ENCODE assay signal across 26 cellular contexts in the genomic region with DNA sequence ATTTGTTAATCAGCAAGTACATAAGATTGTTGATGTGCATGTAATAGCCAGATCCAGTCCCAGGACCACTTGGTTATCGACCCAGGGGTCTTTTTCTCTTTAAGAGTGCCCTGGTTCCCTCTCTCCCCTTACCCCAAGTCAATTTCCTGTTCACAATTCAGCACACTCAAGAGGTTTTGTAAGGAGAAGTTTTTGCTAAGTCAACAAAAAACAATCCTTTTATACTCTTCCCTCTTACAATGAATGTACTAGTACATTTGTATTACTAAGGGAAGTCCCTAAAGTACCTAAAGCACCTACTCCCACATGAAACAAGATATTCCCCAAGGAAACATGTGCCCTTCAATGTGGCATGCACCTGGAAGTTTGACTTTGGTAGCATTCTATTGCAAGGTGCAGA. TPM values are rescaled to one million over a fixed set of nuclear protein-coding genes. Genes with fewer than 3 reads are reported as not detected.
DNase-seq lines count a peak whose midpoint lies in the region; ATAC-seq and TF ChIP-seq lines count a peak whose summit lies in the region.
"Had no signal": no experiment of that assay in that cellular context is flagged by ENCODE, and none has a peak within 500 bp of the region (broad histone marks: within the 10 kb centered on the region; RNA-seq: fewer than 3 reads in every experiment).

No MANE protein-coding gene starts in this region.

- H3K36me3 ChIP-seq in heart right ventricle: no peaks in the 10 kb centered on the region
- H3K36me3 ChIP-seq in hepatocyte (replicated peaks; ENCODE audit: insufficient read depth, low read depth): no peaks in the 10 kb centered on the region
- H3K36me3 ChIP-seq in thoracic aorta: no peaks in the 10 kb centered on the region
- H3K36me3 ChIP-seq in HAP-1 (replicated peaks): no peaks in the 10 kb centered on the region; the same call in 1 of the 2 replicates
- H3K36me3 ChIP-seq: lower lobe of right lung, SJCRH30, upper lobe of left lung had no signal

- H3K9me2 ChIP-seq in hepatocyte (replicated peaks; ENCODE audit: insufficient read depth): no peaks in the 10 kb centered on the region

- peak overlapping the region; percentile 81 for H3K4me2 ChIP-seq in hepatocyte

- H3K27ac ChIP-seq in heart right ventricle (peak overlapping the region in 8 of 10 donors; percentile 62 to 98 (median 96)), hepatocyte (no peak overlapping the region), thoracic aorta (peak overlapping the region; percentile 1 to 94)
- H3K27ac ChIP-seq: C4-2B, KMS-11, lower lobe of right lung, SJCRH30, upper lobe of left lung had no signal

- H3K4me1 ChIP-seq in heart right ventricle: peaks cover 3 to 49% (median 29%) of the 10 kb centered on the region in 9 donors
- peaks cover 26% of the 10 kb centered on the region for H3K4me1 ChIP-seq in hepatocyte (ENCODE audit: insufficient read depth)
- peaks cover 34 to 55% of the 10 kb centered on the region in 2 donors for H3K4me1 ChIP-seq in thoracic aorta (ENCODE audit: control insufficient read depth in 1 of 2, low read depth in 2 of 2)
- H3K4me1 ChIP-seq in HAP-1: peaks cover 13% of the 10 kb centered on the region
- H3K4me1 ChIP-seq: SJCRH30 had no signal

- TF ChIP-seq CTCF in heart right ventricle (IDR thresholded peaks at IDR 0.05) (no peak), hepatocyte (IDR thresholded peaks at IDR 0.05; ENCODE audit: poor library complexity) (no peak), thoracic aorta (IDR thresholded peaks at IDR 0.05) (no peak)

- WGBS in heart right ventricle, 2 donors: 80 to 85% methylated on average over 1 of the region's 1 CpG
- 95% methylated on average over 1 of the region's 1 CpG for WGBS in hepatocyte (ENCODE audit: low lambda C conversion rate, missing lambda C conversion rate)

- ATAC-seq in heart right ventricle (no peak), left cardiac atrium (no peak), thoracic aorta (ENCODE audit: insufficient number of reproducible peaks, low FRiP score, low read depth) (no peak), HG02840 (IDR thresholded peaks at IDR 0.05; ENCODE audit: low FRiP score, unreplicated experiment) (no peak)
- ATAC-seq: activated T-helper 17 cell treated with anti-CD3 and anti-CD28 coated beads, Interleukin-2, amount 50 U/mL, for 72 hours; lower lobe of right lung; Panc1 had no signal

- no peaks in the 10 kb centered on the region for H3K27me3 ChIP-seq in heart right ventricle
- H3K27me3 ChIP-seq in hepatocyte: no peaks in the 10 kb centered on the region
- H3K27me3 ChIP-seq in thoracic aorta (replicated peaks; ENCODE audit: insufficient read depth): no peaks in the 10 kb centered on the region
- H3K27me3 ChIP-seq in HAP-1 (ENCODE audit: low read depth): no peaks in the 10 kb centered on the region
- H3K27me3 ChIP-seq: SJCRH30, upper lobe of left lung had no signal

- in situ Hi-C loops in HAP-1 (cut with MboI; ENCODE audit: low sequenced_read_pairs): no loop called here

- H3K9me3 ChIP-seq in heart right ventricle: peaks cover 0 to 14% (median 6%) of the 10 kb centered on the region in 11 donors
- no peaks in the 10 kb centered on the region for H3K9me3 ChIP-seq in hepatocyte (ENCODE audit: low read depth)
- peaks cover 4% of the 10 kb centered on the region for H3K9me3 ChIP-seq in thoracic aorta
- H3K9me3 ChIP-seq in HAP-1: no peaks in the 10 kb centered on the region

- intact Hi-C loops in heart right ventricle (cut with DNase I) (loop anchor here in 7 of 10 donors (2.0 to 5.0 kb wide), 3 partner anchors 42 to 88 kb away; no protein-coding TSS in a partner anchor), left cardiac atrium (cut with DNase I) (loop anchor here in 1 of 2 donors (10.0 kb wide), 1 partner anchor 84 kb away; no protein-coding TSS in a partner anchor)

- H3K79me2 ChIP-seq in hepatocyte: peaks cover 25% of the 10 kb centered on the region

- H3K4me3 ChIP-seq in heart right ventricle (peak overlapping the region in 8 of 10 donors; percentile 71 to 93 (median 89)), hepatocyte (no peak overlapping the region), thoracic aorta (no peak overlapping the region), HAP-1 (no peak overlapping the region)
- H3K4me3 ChIP-seq: lower lobe of right lung, SJCRH30, upper lobe of left lung had no signal

- no peaks in the 10 kb centered on the region for H4K20me1 ChIP-seq in hepatocyte (ENCODE audit: insufficient read depth, poor library complexity, severe bottlenecking)

- DNase-seq in heart right ventricle (no peak), left cardiac atrium (no peak), NCI-H2171 treated with DMSO at 0.1 percent for 48 hours (lab: John Stamatoyannopoulos, UW) (peak; percentile 26), hepatocyte (ENCODE audit: low spot score) (no peak), thoracic aorta (ENCODE audit: low spot score) (no peak), HAP-1 (ENCODE audit: low spot score in 2 of 2) (no peak)
- no peak for DNase-seq in activated T-cell treated with anti-CD3 and anti-CD28 coated beads, Interleukin-2, amount 50 U/mL, for 1 hour
- DNase-seq: activated CD4-positive, alpha-beta T cell treated with anti-CD3 and anti-CD28 coated beads, Interleukin-2, amount 50 U/mL, for 1 hour; DMS 273 treated with DMSO at 0.1 percent for 48 hours; effector CD4-positive, alpha-beta T cell; erythroblast; foreskin fibroblast; HFFc6; lower lobe of right lung; nucleus accumbens; SJCRH30; stimulated activated CD4-positive, alpha-beta T cell treated with anti-CD3 and anti-CD28 coated beads, Interleukin-12 subunit alpha, Interleukin-12 subunit beta, amount 100 ng/mL, for 4 hours; stimulated activated CD4-positive, alpha-beta T cell treated with anti-CD3 and anti-CD28 coated beads, Interleukin-4, amount 100 ng/mL, for 4 hours; T-helper 2 cell; upper lobe of left lung had no signal

- no peak overlapping the region for H2AFZ ChIP-seq in hepatocyte

RNA-seq across cellular contexts. Expression of a gene that starts 1.6 kb away (rescaled TPM):
- total RNA-seq in heart right ventricle: 10 to 100 TPM; 53.9 to 69.7 (median 60.4) TPM
- polyA plus RNA-seq in heart right ventricle: 10 to 100 TPM in 1 of 2 donors, 1 to 10 TPM in 1; 5.9 to 11.8 TPM
- total RNA-seq in left cardiac atrium: 10 to 100 TPM; 36.1 to 53.7 TPM
- total RNA-seq in hepatocyte: 10.3 and 11.4 TPM in 2 replicates
- 27.8 and 39.2 TPM in 2 replicates for polyA plus RNA-seq in hepatocyte
- total RNA-seq in thoracic aorta: 10 to 100 TPM; 15.4 to 25.0 TPM

RNA-seq across cellular contexts. Expression of a gene that starts 26.9 kb away (rescaled TPM):
- total RNA-seq in heart right ventricle: 1 to 10 TPM in 1 of 10 donors, under 1 TPM in 4, not detected in 5; 0.09 to 3.1 (median 0.20) TPM
- polyA plus RNA-seq in heart right ventricle: under 1 TPM; 0.01 to 0.15 TPM
- total RNA-seq in left cardiac atrium: not detected
- total RNA-seq in hepatocyte: 0.04 and 0.07 TPM in 2 replicates
- polyA plus RNA-seq in hepatocyte: 0.05 TPM in 1 of 2 replicates, not detected in the other
- under 1 TPM in 1 of 2 donors, not detected in 1; 0.92 TPM for total RNA-seq in thoracic aorta
- total RNA-seq: activated T-helper 17 cell treated with anti-CD3 and anti-CD28 coated beads, Interleukin-2, amount 50 U/mL, for 72 hours; renal cortical epithelial cell had no signal

RNA-seq across cellular contexts. Expression of a gene that starts 38.3 kb away (rescaled TPM):
- 10 to 100 TPM in 1 of 10 donors, 1 to 10 TPM in 9; 5.1 to 10.6 (median 6.8) TPM for total RNA-seq in heart right ventricle
- polyA plus RNA-seq in heart right ventricle: 1 to 10 TPM in 1 of 2 donors, under 1 TPM in 1; 0.61 to 2.2 TPM
- 1 to 10 TPM; 4.0 to 4.8 TPM for total RNA-seq in left cardiac atrium
- total RNA-seq in hepatocyte: 15.3 and 16.9 TPM in 2 replicates
- polyA plus RNA-seq in hepatocyte: 2.5 and 2.7 TPM in 2 replicates
- total RNA-seq in thoracic aorta: 10 to 100 TPM; 16.0 to 20.0 TPM

Comparison
In these comparisons a context has a peak if more than half of its experiments do, and no peak if none do; other contexts are left out.
1. H3K4me3 ChIP-seq: peak in heart right ventricle (8 of 10); none in hepatocyte (single experiment), thoracic aorta (single experiment) and HAP-1 (single experiment).